Comparison of ENCODE assay signal across 14 cellular contexts in genomic region chr11:111976119-111976518, GRCh38. TPM values are rescaled to one million over a fixed set of nuclear protein-coding genes. Genes with fewer than 3 reads are reported as not detected.
DNase-seq lines count a peak whose midpoint lies in the region; ATAC-seq and TF ChIP-seq lines count a peak whose summit lies in the region.
"Had no signal": no experiment of that assay in that cellular context is flagged by ENCODE, and none has a peak within 500 bp of the region (broad histone marks: within the 10 kb centered on the region; RNA-seq: fewer than 3 reads in every experiment).

No MANE protein-coding gene starts in this region.

- H3K4me3 ChIP-seq in breast epithelium, result peak overlapping the region in 1 of 3 donors; percentile 77
- no peak overlapping the region for H3K4me3 ChIP-seq in mesendoderm (ENCODE audit: low read length)
- peak overlapping the region; percentile 82 to 84 for H3K4me3 ChIP-seq in tibial artery
- H3K4me3 ChIP-seq: PC-9 had no signal

- TF ChIP-seq CTCF in breast epithelium (IDR thresholded peaks at IDR 0.05), result no peak
- TF ChIP-seq CTCF in tibial artery (IDR thresholded peaks at IDR 0.05), result no peak

- no peak overlapping the region for H2BK5ac ChIP-seq in mesendoderm (ENCODE audit: low read length)

- H3K9ac ChIP-seq in mesendoderm (ENCODE audit: low read length), result no peak overlapping the region

- no peak overlapping the region for H2AK5ac ChIP-seq in mesendoderm (ENCODE audit: low read length)

- no CpG with 5 or more reads among the region's 2 CpGs for WGBS in mesendoderm (ENCODE audit: extremely low coverage, insufficient coverage, low lambda C conversion rate)

- H3K9me3 Mint-ChIP-seq in activated T-cell treated with anti-CD3 and anti-CD28 coated beads, Interleukin-2, amount 50 U/mL, for 4 hours, result no peaks in the 10 kb centered on the region
- H3K9me3 Mint-ChIP-seq: activated naive CD8-positive, alpha-beta T cell treated with anti-CD3 and anti-CD28 coated beads, Interleukin-2, amount 10 ng/mL, durations not matched to agents 7 days and 5 days; stimulated activated naive CD8-positive, alpha-beta T cell treated with anti-CD3 and anti-CD28 coated beads, Interleukin-15, amount 100 ng/mL, for 72 hours had no signal

- H3K18ac ChIP-seq in mesendoderm (ENCODE audit: low read length), result peak overlapping the region; percentile 35

- H3K27ac ChIP-seq in breast epithelium (peak overlapping the region; percentile 93 to 96), mesendoderm (ENCODE audit: low read depth, low read length) (no peak overlapping the region), tibial artery (peak overlapping the region; percentile 95 to 96)
- H3K27ac ChIP-seq: PC-9 had no signal

- no peak overlapping the region for H2BK120ac ChIP-seq in mesendoderm (ENCODE audit: low read depth, low read length)

- H4K5ac ChIP-seq in mesendoderm (ENCODE audit: low read length), result no peak overlapping the region

- H3K36me3 Mint-ChIP-seq in activated T-cell treated with anti-CD3 and anti-CD28 coated beads, Interleukin-2, amount 50 U/mL, for 4 hours (ENCODE audit: insufficient read depth), result peaks cover 3% of the 10 kb centered on the region

- H3K36me3 ChIP-seq in breast epithelium (no peaks in the 10 kb centered on the region), mesendoderm (ENCODE audit: control insufficient read depth, insufficient read depth, low read length) (no peaks in the 10 kb centered on the region), tibial artery (peaks cover 5 to 7% (median 6%) of the 10 kb centered on the region in 3 donors)

- no peak overlapping the region for H3K4me2 ChIP-seq in mesendoderm (ENCODE audit: low read length)
- H3K4me2 ChIP-seq: PC-9 had no signal

- H3K4me3 Mint-ChIP-seq in activated T-cell treated with anti-CD3 and anti-CD28 coated beads, Interleukin-2, amount 50 U/mL, for 4 hours, result peak overlapping the region; percentile 19

- H3K9me3 ChIP-seq in breast epithelium (no peaks in the 10 kb centered on the region), tibial artery (no peaks in the 10 kb centered on the region)

- H3K27me3 ChIP-seq in breast epithelium (no peaks in the 10 kb centered on the region), mesendoderm (ENCODE audit: insufficient read depth, low read length, poor library complexity) (no peaks in the 10 kb centered on the region), tibial artery (no peaks in the 10 kb centered on the region)

- no peak overlapping the region for H3K4ac ChIP-seq in mesendoderm (ENCODE audit: low read depth, low read length)

- peaks cover 25% of the 10 kb centered on the region for H3K27me3 Mint-ChIP-seq in activated T-cell treated with anti-CD3 and anti-CD28 coated beads, Interleukin-2, amount 50 U/mL, for 4 hours (ENCODE audit: low read depth)

- no peak for TF ChIP-seq POLR2A in breast epithelium (IDR thresholded peaks at IDR 0.05)

- peaks cover 7% of the 10 kb centered on the region for H3K4me1 Mint-ChIP-seq in activated T-cell treated with anti-CD3 and anti-CD28 coated beads, Interleukin-2, amount 50 U/mL, for 4 hours (ENCODE audit: low read depth)

- H3K4me1 ChIP-seq in breast epithelium, result no peaks in the 10 kb centered on the region
- H3K4me1 ChIP-seq in mesendoderm (ENCODE audit: control insufficient read depth, low read depth, low read length), result peaks cover 1% of the 10 kb centered on the region
- H3K4me1 ChIP-seq in tibial artery, result peaks cover 0 to 32% (median 22%) of the 10 kb centered on the region in 4 donors

- no peak overlapping the region for H2BK15ac ChIP-seq in mesendoderm (replicated peaks; ENCODE audit: low read depth)

- no peak overlapping the region for H3K23ac ChIP-seq in mesendoderm (ENCODE audit: low read length)

- no peak for DNase-seq in activated T-cell treated with anti-CD3 and anti-CD28 coated beads, Interleukin-2, amount 50 U/mL, for 4 hours
- DNase-seq in activated T-cell treated with anti-CD3 and anti-CD28 coated beads, Interleukin-2, amount 50 U/mL, for 1 hour, result no peak
- DNase-seq in breast epithelium (ENCODE audit: low spot score in 2 of 2) (no peak), mesendoderm (no peak), tibial artery (no peak), NCI-H526 (lab: John Stamatoyannopoulos, UW) (no peak)
- DNase-seq in central memory CD4-positive, alpha-beta T cell, result no peak
- DNase-seq: activated naive CD8-positive, alpha-beta T cell treated with anti-CD3 and anti-CD28 coated beads, Interleukin-2, amount 10 ng/mL, durations not matched to agents 7 days and 5 days; GF-D8; NCI-H1436 treated with DMSO at 0.1 percent for 48 hours; PC-9; stimulated activated naive CD8-positive, alpha-beta T cell treated with anti-CD3 and anti-CD28 coated beads, Interleukin-15, amount 100 ng/mL, for 72 hours had no signal

- H3K79me1 ChIP-seq in mesendoderm (ENCODE audit: low read length), result no peaks in the 10 kb centered on the region

- H3K79me2 ChIP-seq in mesendoderm (ENCODE audit: control insufficient read depth, insufficient read depth, low read length), result no peaks in the 10 kb centered on the region

- intact Hi-C loops in breast epithelium (cut with DNase I; ENCODE audit: low total_unique reads) (no loop called here), tibial artery (cut with DNase I; ENCODE audit: low total_unique reads) (loop anchor here (2.0 to 10.0 kb wide), 2 partner anchors 45 to 99 kb away; partner anchors contain the start of genes NKAPD1 and PIH1D2)

- H3K56ac ChIP-seq in mesendoderm (ENCODE audit: low read length), result no peak overlapping the region

- no peak overlapping the region for H4K8ac ChIP-seq in mesendoderm (ENCODE audit: low read depth, low read length)

- no peak for ATAC-seq in activated T-cell treated with anti-CD3 and anti-CD28 coated beads, Interleukin-2, amount 50 U/mL, for 4 hours
- ATAC-seq in GM19328 (IDR thresholded peaks at IDR 0.05; ENCODE audit: unreplicated experiment), result no peak

RNA-seq across cellular contexts. Expression of gene DIXDC1, which starts 39.0 kb away (rescaled TPM):
- total RNA-seq in activated T-cell treated with anti-CD3 and anti-CD28 coated beads, Interleukin-2, amount 50 U/mL, for 4 hours, result 10 to 100 TPM in 2 of 3 donors, 1 to 10 TPM in 1; 5.2 to 22.7 (median 21.2) TPM
- 10 to 100 TPM; 38.9 to 53.9 (median 45.2) TPM for total RNA-seq in breast epithelium
- 3.7 TPM for polyA plus RNA-seq in mesendoderm (2013, experiment 1 of 2)
- polyA plus RNA-seq in mesendoderm (2013, experiment 2 of 2), result 3.9 TPM

RNA-seq across cellular contexts. Expression of gene DLAT, which starts 49.1 kb away (rescaled TPM):
- 10 to 100 TPM; 60.6 to 72.5 (median 66.0) TPM for total RNA-seq in activated T-cell treated with anti-CD3 and anti-CD28 coated beads, Interleukin-2, amount 50 U/mL, for 4 hours
- total RNA-seq in breast epithelium, result 10 to 100 TPM; 26.9 to 30.9 (median 27.5) TPM
- polyA plus RNA-seq in mesendoderm (2013, experiment 1 of 2), result 48.7 TPM
- polyA plus RNA-seq in mesendoderm (2013, experiment 2 of 2), result 50.1 TPM

RNA-seq across cellular contexts. Expression of gene C11orf52, which starts 57.4 kb away (rescaled TPM):
- total RNA-seq in activated T-cell treated with anti-CD3 and anti-CD28 coated beads, Interleukin-2, amount 50 U/mL, for 4 hours, result not detected
- total RNA-seq in breast epithelium, result 10 to 100 TPM in 2 of 3 donors, 1 to 10 TPM in 1; 7.5 to 40.5 (median 19.0) TPM
- polyA plus RNA-seq in mesendoderm (2013, experiment 1 of 2), result 1.3 TPM
- polyA plus RNA-seq in mesendoderm (2013, experiment 2 of 2), result 1.5 TPM
- total RNA-seq: activated naive CD8-positive, alpha-beta T cell treated with anti-CD3 and anti-CD28 coated beads, Interleukin-2, amount 10 ng/mL, durations not matched to agents 7 days and 5 days; lung microvascular endothelial cell had no signal

Comparison
In these comparisons a context has a peak if more than half of its experiments do, and no peak if none do; other contexts are left out.
1. RNA of gene C11orf52, which starts 57.4 kb away (total RNA-seq): 7.5 to 40.5 TPM in breast epithelium; not detected in activated T-cell treated with anti-CD3 and anti-CD28 coated beads, Interleukin-2, amount 50 U/mL, for 4 hours; every median in the first group is over 4 times any median in the second.